8 cellular contexts compared by ENCODE assay signal in the genomic region with DNA sequence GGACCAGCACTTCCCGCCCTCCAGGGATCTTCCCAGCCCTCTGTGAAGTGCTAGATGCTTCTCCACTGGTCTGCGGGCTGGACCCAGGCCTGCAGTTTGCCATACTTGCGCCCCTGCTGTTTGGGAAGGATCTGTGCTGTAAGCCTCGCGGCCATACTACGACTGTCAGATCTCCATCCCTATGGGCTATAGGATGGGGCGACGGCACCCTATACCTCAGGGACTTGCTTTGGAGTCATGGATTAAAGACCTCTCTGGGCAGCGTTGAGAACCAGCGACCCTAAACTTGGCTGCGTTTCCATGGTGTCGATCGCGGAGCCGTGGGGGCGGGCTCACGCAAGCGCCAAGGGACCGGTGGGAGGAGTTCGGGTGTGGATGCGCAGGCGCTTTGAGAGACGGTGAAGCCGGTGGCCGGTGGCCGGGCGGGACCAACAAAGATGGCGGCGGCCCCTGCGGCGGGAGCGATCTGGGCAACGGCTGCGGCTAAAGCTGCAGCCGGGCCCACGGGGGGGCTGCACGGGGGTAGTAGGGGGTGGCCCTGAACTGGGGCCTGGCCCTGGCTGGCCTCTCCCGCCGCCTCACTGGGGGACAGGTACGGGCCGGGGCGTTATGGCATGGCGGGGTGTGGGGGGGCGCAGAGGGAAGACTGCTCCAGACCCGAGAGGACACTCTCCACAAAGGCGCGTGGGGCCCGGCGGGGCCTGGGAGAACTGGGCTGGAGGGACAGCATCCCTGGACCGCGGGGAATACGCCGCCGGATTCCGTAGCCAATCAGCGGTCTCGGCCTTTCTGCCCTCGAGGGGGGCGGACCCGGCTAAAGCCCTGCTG.
A peak's percentile ranks its signal among the peaks of the same experiment; 100 is the strongest.
DNase-seq lines count a peak whose midpoint lies in the region; ATAC-seq and TF ChIP-seq lines count a peak whose summit lies in the region.

A gene with protein sequence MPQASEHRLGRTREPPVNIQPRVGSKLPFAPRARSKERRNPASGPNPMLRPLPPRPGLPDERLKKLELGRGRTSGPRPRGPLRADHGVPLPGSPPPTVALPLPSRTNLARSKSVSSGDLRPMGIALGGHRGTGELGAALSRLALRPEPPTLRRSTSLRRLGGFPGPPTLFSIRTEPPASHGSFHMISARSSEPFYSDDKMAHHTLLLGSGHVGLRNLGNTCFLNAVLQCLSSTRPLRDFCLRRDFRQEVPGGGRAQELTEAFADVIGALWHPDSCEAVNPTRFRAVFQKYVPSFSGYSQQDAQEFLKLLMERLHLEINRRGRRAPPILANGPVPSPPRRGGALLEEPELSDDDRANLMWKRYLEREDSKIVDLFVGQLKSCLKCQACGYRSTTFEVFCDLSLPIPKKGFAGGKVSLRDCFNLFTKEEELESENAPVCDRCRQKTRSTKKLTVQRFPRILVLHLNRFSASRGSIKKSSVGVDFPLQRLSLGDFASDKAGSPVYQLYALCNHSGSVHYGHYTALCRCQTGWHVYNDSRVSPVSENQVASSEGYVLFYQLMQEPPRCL (plus strand): TSS at position 414 of the 828 bp plus-strand sequence. CDS start 1,141 bp downstream, outside the sequence.

- peak within 1 kb of the TSS; percentile 91 for H3K27ac ChIP-seq in caudate nucleus (ENCODE audit: low read depth, low read length)

- ATAC-seq in GM19025 (IDR thresholded peaks at IDR 0.05; ENCODE audit: low read depth, unreplicated experiment): peak; percentile 90
- peak; percentile 75 for ATAC-seq in HG03342 (IDR thresholded peaks at IDR 0.05; ENCODE audit: unreplicated experiment)

- peak; percentile 49 for TF ChIP-seq CTCF in AG09309 (IDR thresholded peaks at IDR 0.05; ENCODE audit: control insufficient read depth, insufficient read depth, low read depth, low read length, missing control alignments)

- H3K4me3 ChIP-seq in AG09309 (ENCODE audit: control insufficient read depth, low read depth, low read length): peak within 1 kb of the TSS; percentile 92

- DNase-seq in AG09309 (ENCODE audit: low read depth) (no peak), NCI-H446 (lab: John Stamatoyannopoulos, UW) (peak; percentile 92 to 96), caudate nucleus (lab: John Stamatoyannopoulos, UW) (peak; percentile 45 to 95 (median 91)), iris pigment epithelial cell (ENCODE audit: low read depth) (peak; percentile 87)
- peak; percentile 81 to 88 (median 84) for DNase-seq in activated CD4-positive, CD25-positive, alpha-beta regulatory T cell (lab: John Stamatoyannopoulos, UW)
- DNase-seq in stimulated activated CD4-positive, alpha-beta T cell treated with anti-CD3 and anti-CD28 coated beads, Interleukin-12 subunit alpha, Interleukin-12 subunit beta, amount 100 ng/mL, for 4 hours: peak; percentile 90
